In genomic region chr6:71404145-71404966, GRCh38 we compare ENCODE assay signal across 10 cellular contexts.
A peak's percentile ranks its signal among the peaks of the same experiment; 100 is the strongest.
DNase-seq lines count a peak whose midpoint lies in the region; ATAC-seq, FAIRE-seq and TF ChIP-seq lines count a peak whose summit lies in the region.
"Had no signal": no experiment of that assay in that cellular context is flagged by ENCODE, and none has a peak within 500 bp of the region (broad histone marks: within the 10 kb centered on the region; RNA-seq: fewer than 3 reads in every experiment).

No MANE protein-coding gene starts in this region.

- H3K4me1 ChIP-seq in HUES6 (ENCODE audit: control insufficient read depth, insufficient read depth, low read length), result peaks cover 46% of the 10 kb centered on the region
- peaks cover 19 to 45% of the 10 kb centered on the region in 2 donors for H3K4me1 ChIP-seq in kidney (ENCODE audit: control insufficient read depth in 1 of 2, insufficient read depth in 1 of 2, low read depth in 1 of 2, low read length in 2 of 2)
- peaks cover 0 to 29% (median 19%) of the 10 kb centered on the region in 5 donors for H3K4me1 ChIP-seq in subcutaneous abdominal adipose tissue (ENCODE audit: control insufficient read depth in 5 of 5, insufficient read depth in 5 of 5, low read length in 5 of 5)

- ATAC-seq in GM21515 (IDR thresholded peaks at IDR 0.05; ENCODE audit: unreplicated experiment) (no peak), HG03571 (IDR thresholded peaks at IDR 0.05; ENCODE audit: unreplicated experiment) (no peak), HG03469 (IDR thresholded peaks at IDR 0.05; ENCODE audit: unreplicated experiment) (no peak)

- intact Hi-C loops in kidney (cut with DNase I), result no loop called here

- H3K9ac ChIP-seq in HUES6 (ENCODE audit: low read length), result no peak overlapping the region
- peak overlapping the region in 1 of 2 donors; percentile 80 for H3K9ac ChIP-seq in kidney (ENCODE audit: low read length in 2 of 2)
- H3K9ac ChIP-seq in subcutaneous abdominal adipose tissue (ENCODE audit: low read length in 5 of 5), result peak overlapping the region; percentile 11 to 63 (median 40)

- DNase-seq in bronchial epithelial cell (ENCODE audit: low read depth) (peak; percentile 90), kidney (no peak), pons (ENCODE audit: low spot score) (no peak)
- DNase-seq: stimulated activated CD4-positive, alpha-beta T cell treated with anti-CD3 and anti-CD28 coated beads, Interleukin-2, amount 100 ng/mL, for 24 hours had no signal

- no peaks in the 10 kb centered on the region for H3K27me3 ChIP-seq in HUES6 (ENCODE audit: control insufficient read depth, insufficient read depth, low read length)
- H3K27me3 ChIP-seq in bronchial epithelial cell (ENCODE audit: control insufficient read depth, insufficient read depth, low read length), result no peaks in the 10 kb centered on the region
- no peaks in the 10 kb centered on the region for H3K27me3 ChIP-seq in subcutaneous abdominal adipose tissue (ENCODE audit: control insufficient read depth in 5 of 5, insufficient read depth in 4 of 5, low read length in 5 of 5)
- H3K27me3 ChIP-seq: SJCRH30 had no signal

- FAIRE-seq in bronchial epithelial cell (lab: Jason Lieb, UNC) (no peak), kidney (lab: Jason Lieb, UNC) (peak; percentile 96)

- H3K27ac ChIP-seq in HUES6 (ENCODE audit: low read depth, low read length), result peak overlapping the region; percentile 63; the same call in 1 of the 2 replicates
- H3K27ac ChIP-seq in kidney (ENCODE audit: low read depth in 2 of 2, low read length in 2 of 2), result peak overlapping the region; percentile 86 to 91
- peak overlapping the region; percentile 96 for H3K27ac ChIP-seq in subcutaneous abdominal adipose tissue (ENCODE audit: low read depth, low read length)
- H3K27ac ChIP-seq: SJCRH30 had no signal

- TF ChIP-seq CTCF in bronchial epithelial cell (IDR thresholded peaks at IDR 0.05; ENCODE audit: insufficient read depth, low read length, severe bottlenecking) (no peak), kidney (IDR thresholded peaks at IDR 0.05; ENCODE audit: borderline replicate concordance, extremely low read depth, insufficient read depth) (no peak)

- H3K9me3 ChIP-seq in HUES6 (ENCODE audit: control insufficient read depth, insufficient read depth, low read depth, low read length) (no peaks in the 10 kb centered on the region), kidney (ENCODE audit: control insufficient read depth in 1 of 2, low read length in 2 of 2) (no peaks in the 10 kb centered on the region), subcutaneous abdominal adipose tissue (ENCODE audit: control insufficient read depth in 5 of 5, low read length in 5 of 5) (no peaks in the 10 kb centered on the region)
- H3K9me3 ChIP-seq: SJCRH30 had no signal

- H3K36me3 ChIP-seq in HUES6 (ENCODE audit: control insufficient read depth, insufficient read depth, low read length) (no peaks in the 10 kb centered on the region), bronchial epithelial cell (ENCODE audit: control insufficient read depth, insufficient read depth, low read length) (no peaks in the 10 kb centered on the region), kidney (ENCODE audit: control insufficient read depth in 1 of 2, insufficient read depth in 2 of 2, low read length in 2 of 2) (peaks cover 0 to 13% of the 10 kb centered on the region in 2 donors), subcutaneous abdominal adipose tissue (ENCODE audit: control insufficient read depth in 5 of 5, insufficient read depth in 5 of 5, low read length in 5 of 5) (peaks cover 0 to 10% (median 4%) of the 10 kb centered on the region in 5 donors)
- H3K36me3 ChIP-seq: SJCRH30 had no signal

- H3K4me3 ChIP-seq in HUES6 (ENCODE audit: low read depth, low read length), result no peak overlapping the region
- H3K4me3 ChIP-seq in bronchial epithelial cell (ENCODE audit: low read depth, low read length), result no peak overlapping the region
- H3K4me3 ChIP-seq in kidney (ENCODE audit: low read length in 2 of 2), result peak overlapping the region; percentile 69 to 70
- peak overlapping the region in 3 of 5 donors; percentile 16 to 47 (median 22) for H3K4me3 ChIP-seq in subcutaneous abdominal adipose tissue (ENCODE audit: low read depth in 1 of 5, low read length in 5 of 5)
- H3K4me3 ChIP-seq: SJCRH30 had no signal

Comparison
In these comparisons a context has a peak if more than half of its experiments do, and no peak if none do; other contexts are left out.
1. H3K4me3 ChIP-seq: peak in kidney (2 of 2) and subcutaneous abdominal adipose tissue (3 of 5); none in HUES6 (single experiment) and bronchial epithelial cell (single experiment).
2. Peak in every context shown above with its lines, with median percentiles within 50 percentile points of each other: H3K27ac ChIP-seq.